Comparison of ENCODE assay signal across 8 cellular contexts in genomic region chr2:97663962-97664635, GRCh38. TPM values are rescaled to one million over a fixed set of nuclear protein-coding genes. Genes with fewer than 3 reads are reported as not detected.
DNase-seq lines count a peak whose midpoint lies in the region; ATAC-seq and TF ChIP-seq lines count a peak whose summit lies in the region.

Gene ACTR1B (minus strand): TSS chr2:97664044. CDS start chr2:97663890, 154 bp downstream.

- H3K27ac Mint-ChIP-seq in activated naive CD4-positive, alpha-beta T cell treated with anti-CD3 and anti-CD28 coated beads, Interleukin-2, amount 50 U/mL, for 72 hours: peak within 1 kb of the TSS; percentile 98 to 99

- peak within 1 kb of the TSS; percentile 85 for H3K27ac ChIP-seq in temporal lobe (ENCODE audit: low read depth, low read length)

- ATAC-seq in HG02623 (IDR thresholded peaks at IDR 0.05; ENCODE audit: unreplicated experiment): peak; percentile 84
- ATAC-seq in activated naive CD4-positive, alpha-beta T cell treated with anti-CD3 and anti-CD28 coated beads, Interleukin-2, amount 50 U/mL, for 72 hours: peak; percentile 67 to 82

- no peaks in the 10 kb centered on the region for H3K9me3 Mint-ChIP-seq in activated naive CD4-positive, alpha-beta T cell treated with anti-CD3 and anti-CD28 coated beads, Interleukin-2, amount 50 U/mL, for 72 hours

- H3K4me3 ChIP-seq in GM12864 (ENCODE audit: low read depth, low read length): peak within 1 kb of the TSS; percentile 70

- H3K36me3 Mint-ChIP-seq in activated naive CD4-positive, alpha-beta T cell treated with anti-CD3 and anti-CD28 coated beads, Interleukin-2, amount 50 U/mL, for 72 hours: peaks cover 5 to 20% of the 10 kb centered on the region in 2 donors

- no peak for TF ChIP-seq CTCF in GM12864 (IDR thresholded peaks at IDR 0.05; ENCODE audit: low read depth, low read length, missing control alignments)

- DNase-seq in GM12864 (ENCODE audit: low read depth) (peak; percentile 96), NCI-H1092 treated with DMSO at 0.1 percent for 48 hours (lab: John Stamatoyannopoulos, UW) (peak; percentile 98), SKM-1 (lab: John Stamatoyannopoulos, UW; ENCODE audit: unreplicated experiment) (peak; percentile 99), glomerular endothelial cell (ENCODE audit: extremely low read depth, low read depth, low spot score) (peak; percentile 84), occipital lobe (lab: John Stamatoyannopoulos, UW) (peak; percentile 98)
- peak; percentile 96 to 99 for DNase-seq in activated naive CD4-positive, alpha-beta T cell treated with anti-CD3 and anti-CD28 coated beads, Interleukin-2, amount 50 U/mL, for 72 hours (ENCODE audit: low spot score in 2 of 2)

RNA-seq across cellular contexts. Expression of gene ACTR1B, which starts in this region (rescaled TPM):
- total RNA-seq in activated naive CD4-positive, alpha-beta T cell treated with anti-CD3 and anti-CD28 coated beads, Interleukin-2, amount 50 U/mL, for 72 hours: 100 to 1,000 TPM in 1 of 2 donors, 10 to 100 TPM in 1; 77.0 to 124 TPM
- total RNA-seq in glomerular endothelial cell: 59.7 and 62.4 TPM in 2 replicates
- 27.1 TPM for total RNA-seq in occipital lobe
- 25.8 TPM for total RNA-seq in temporal lobe

Comparison
In these comparisons a context has a peak if more than half of its experiments do, and no peak if none do; other contexts are left out.
1. Peak in every context shown above with its lines: DNase-seq, ATAC-seq, H3K4me3 ChIP-seq and H3K27ac ChIP-seq.